17 cellular contexts compared by ENCODE assay signal in genomic region chr1:87513270-87513669, GRCh38.
DNase-seq lines count a peak whose midpoint lies in the region; ATAC-seq and TF ChIP-seq lines count a peak whose summit lies in the region.
"Had no signal": no experiment of that assay in that cellular context is flagged by ENCODE, and none has a peak within 500 bp of the region (broad histone marks: within the 10 kb centered on the region; RNA-seq: fewer than 3 reads in every experiment).

No MANE protein-coding gene starts in this region.

- peak; percentile 16 to 44 for DNase-seq in cardiac muscle cell (ENCODE audit: low read depth in 1 of 2, low spot score in 1 of 2)
- DNase-seq in heart right ventricle = no peak
- DNase-seq in iPS-NIHi11 (ENCODE audit: low spot score) = peak; percentile 74
- DNase-seq in SKM-1 (lab: John Stamatoyannopoulos, UW; ENCODE audit: unreplicated experiment) = no peak
- DNase-seq in NCI-H2081 treated with DMSO at 0.1 percent for 48 hours (lab: John Stamatoyannopoulos, UW) = no peak
- no peak for DNase-seq in occipital lobe (lab: John Stamatoyannopoulos, UW)
- DNase-seq: activated CD4-positive, alpha-beta T cell treated with anti-CD3 and anti-CD28 coated beads, Interleukin-2, amount 10 ng/mL, durations not matched to agents 24 days and 14 days; activated T-cell treated with anti-CD3 and anti-CD28 coated beads, Interleukin-2, amount 50 U/mL, for 1 hour; CD8-positive, alpha-beta T cell; central memory CD4-positive, alpha-beta T cell; effector CD8-positive, alpha-beta T cell; Kasumi-1; stimulated activated naive CD4-positive, alpha-beta T cell treated with Interleukin-2 at 50 U/mL for 16 hours; upper lobe of left lung had no signal

- intact Hi-C loops in heart right ventricle (cut with DNase I) = no loop called here

- no peak overlapping the region for H3K4me3 ChIP-seq in cardiac muscle cell
- H3K4me3 ChIP-seq in heart right ventricle = no peak overlapping the region
- H3K4me3 ChIP-seq: upper lobe of left lung had no signal

- H3K27me3 ChIP-seq in cardiac muscle cell (no peaks in the 10 kb centered on the region), heart right ventricle (no peaks in the 10 kb centered on the region)
- H3K27me3 ChIP-seq: upper lobe of left lung had no signal

- H3K27ac ChIP-seq in cardiac muscle cell (no peak overlapping the region), heart right ventricle (no peak overlapping the region)
- H3K27ac ChIP-seq: upper lobe of left lung had no signal

- 52 to 61% methylated on average over 3 of the region's 3 CpGs for whole genome bisulfite sequencing in heart right ventricle, 2 donors

- no peaks in the 10 kb centered on the region for H3K4me1 ChIP-seq in cardiac muscle cell (ENCODE audit: low read depth)
- peaks cover 0 to 2% (median 0%) of the 10 kb centered on the region in 9 donors for H3K4me1 ChIP-seq in heart right ventricle
- H3K4me1 ChIP-seq: upper lobe of left lung had no signal

- no peak for TF ChIP-seq CTCF in cardiac muscle cell (IDR thresholded peaks at IDR 0.05; ENCODE audit: low read depth, low read length)
- TF ChIP-seq CTCF in heart right ventricle (IDR thresholded peaks at IDR 0.05) = no peak

- ATAC-seq in heart right ventricle (no peak), SK-N-SH treated with all-trans-retinoic acid at 6 μM for 48 hours (peak; percentile 70), GM18498 (IDR thresholded peaks at IDR 0.05; ENCODE audit: unreplicated experiment) (no peak)
- ATAC-seq: CD8-positive, alpha-beta T cell; natural killer cell treated with Interleukin-12 subunit alpha and Interleukin-12 subunit beta and Interleukin-15 and Interleukin-18, amount 100 ng/mL, for 72 hours had no signal

- no peaks in the 10 kb centered on the region for H3K9me3 ChIP-seq in cardiac muscle cell (ENCODE audit: low read depth)
- no peaks in the 10 kb centered on the region for H3K9me3 ChIP-seq in heart right ventricle
- H3K9me3 ChIP-seq: upper lobe of left lung had no signal

- no peaks in the 10 kb centered on the region for H3K36me3 ChIP-seq in cardiac muscle cell
- no peaks in the 10 kb centered on the region for H3K36me3 ChIP-seq in heart right ventricle
- H3K36me3 ChIP-seq: upper lobe of left lung had no signal

TF ChIP-seq in SK-N-SH treated with all-trans-retinoic acid at 6 μM for 48 hours, 23 proteins besides CTCF, POLR2A, EP300 and RAD21:
- TF ChIP-seq ZNF8 (CRISPR knock-in tag; IDR thresholded peaks at IDR 0.05) = no peak
- no peak for TF ChIP-seq ZFP3 (CRISPR knock-in tag; IDR thresholded peaks at IDR 0.05)
- no peak for TF ChIP-seq RARB (CRISPR knock-in tag; IDR thresholded peaks at IDR 0.05)
- TF ChIP-seq CSRNP3 (CRISPR knock-in tag; IDR thresholded peaks at IDR 0.05) = no peak
- TF ChIP-seq GLIS3 (CRISPR knock-in tag; IDR thresholded peaks at IDR 0.05) = no peak
- TF ChIP-seq OSR1 (CRISPR knock-in tag; IDR thresholded peaks at IDR 0.05) = no peak
- no peak for TF ChIP-seq ESRRG (CRISPR knock-in tag; IDR thresholded peaks at IDR 0.05)
- no peak for TF ChIP-seq ISL1 (CRISPR knock-in tag; IDR thresholded peaks at IDR 0.05)
- no peak for TF ChIP-seq CREB5 (CRISPR knock-in tag; IDR thresholded peaks at IDR 0.05; ENCODE audit: low read depth)
- no peak for TF ChIP-seq ZFP30 (CRISPR knock-in tag; IDR thresholded peaks at IDR 0.05)
- TF ChIP-seq PATZ1 (CRISPR knock-in tag; IDR thresholded peaks at IDR 0.05; ENCODE audit: borderline replicate concordance) = no peak
TF ChIP-seq in SK-N-SH treated with all-trans-retinoic acid at 6 μM for 48 hours: peak in this region for 0.

Comparison
In these comparisons a context has a peak if more than half of its experiments do, and no peak if none do; other contexts are left out.
1. DNase-seq: peak in cardiac muscle cell (2 of 2) and iPS-NIHi11 (single experiment); none in heart right ventricle (0 of 2), SKM-1 (single experiment), NCI-H2081 treated with DMSO at 0.1 percent for 48 hours (single experiment) and occipital lobe (single experiment).